In genomic region chr19:1762243-1763140, GRCh38 we compare ENCODE assay signal across 2 cellular contexts.
TF ChIP-seq lines count a peak whose summit lies in the region.

No MANE protein-coding gene starts in this region.

TF ChIP-seq in K562, 482 proteins besides CTCF, POLR2A, EP300 and RAD21:
- TF ChIP-seq CBX3 (IDR thresholded peaks at IDR 0.05; ENCODE audit: borderline replicate concordance in 1 of 2, low read length in 2 of 2), result no peak
- peak; percentile 13; the same call in 1 of the 2 replicates for TF ChIP-seq HDAC6 (IDR thresholded peaks at IDR 0.05; ENCODE audit: low read depth, low read length)
- no peak for TF ChIP-seq PHF20 (IDR thresholded peaks at IDR 0.05; ENCODE audit: partially characterized antibody)

TF ChIP-seq in neural cell, 6 proteins besides CTCF, POLR2A, EP300 and RAD21:
- no peak for TF ChIP-seq POLR2AphosphoS5 (IDR thresholded peaks at IDR 0.05)
- TF ChIP-seq, protein P1, sequence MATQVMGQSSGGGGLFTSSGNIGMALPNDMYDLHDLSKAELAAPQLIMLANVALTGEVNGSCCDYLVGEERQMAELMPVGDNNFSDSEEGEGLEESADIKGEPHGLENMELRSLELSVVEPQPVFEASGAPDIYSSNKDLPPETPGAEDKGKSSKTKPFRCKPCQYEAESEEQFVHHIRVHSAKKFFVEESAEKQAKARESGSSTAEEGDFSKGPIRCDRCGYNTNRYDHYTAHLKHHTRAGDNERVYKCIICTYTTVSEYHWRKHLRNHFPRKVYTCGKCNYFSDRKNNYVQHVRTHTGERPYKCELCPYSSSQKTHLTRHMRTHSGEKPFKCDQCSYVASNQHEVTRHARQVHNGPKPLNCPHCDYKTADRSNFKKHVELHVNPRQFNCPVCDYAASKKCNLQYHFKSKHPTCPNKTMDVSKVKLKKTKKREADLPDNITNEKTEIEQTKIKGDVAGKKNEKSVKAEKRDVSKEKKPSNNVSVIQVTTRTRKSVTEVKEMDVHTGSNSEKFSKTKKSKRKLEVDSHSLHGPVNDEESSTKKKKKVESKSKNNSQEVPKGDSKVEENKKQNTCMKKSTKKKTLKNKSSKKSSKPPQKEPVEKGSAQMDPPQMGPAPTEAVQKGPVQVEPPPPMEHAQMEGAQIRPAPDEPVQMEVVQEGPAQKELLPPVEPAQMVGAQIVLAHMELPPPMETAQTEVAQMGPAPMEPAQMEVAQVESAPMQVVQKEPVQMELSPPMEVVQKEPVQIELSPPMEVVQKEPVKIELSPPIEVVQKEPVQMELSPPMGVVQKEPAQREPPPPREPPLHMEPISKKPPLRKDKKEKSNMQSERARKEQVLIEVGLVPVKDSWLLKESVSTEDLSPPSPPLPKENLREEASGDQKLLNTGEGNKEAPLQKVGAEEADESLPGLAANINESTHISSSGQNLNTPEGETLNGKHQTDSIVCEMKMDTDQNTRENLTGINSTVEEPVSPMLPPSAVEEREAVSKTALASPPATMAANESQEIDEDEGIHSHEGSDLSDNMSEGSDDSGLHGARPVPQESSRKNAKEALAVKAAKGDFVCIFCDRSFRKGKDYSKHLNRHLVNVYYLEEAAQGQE (IDR thresholded peaks at IDR 0.05; ENCODE audit: borderline replicate concordance), result no peak
- TF ChIP-seq MXI1 (conservative IDR thresholded peaks at IDR 0.05; ENCODE audit: poor library complexity, severe bottlenecking), result no peak
- TF ChIP-seq SMC3 (conservative IDR thresholded peaks at IDR 0.05; ENCODE audit: poor library complexity), result no peak
- peak; percentile 46 for TF ChIP-seq EZH2 (IDR thresholded peaks at IDR 0.05; ENCODE audit: borderline replicate concordance, insufficient read depth, low read length, poor library complexity, severe bottlenecking)
- TF ChIP-seq TAF1 (IDR thresholded peaks at IDR 0.05; ENCODE audit: low read depth), result no peak
